8 cellular contexts compared by ENCODE assay signal in the genomic region with DNA sequence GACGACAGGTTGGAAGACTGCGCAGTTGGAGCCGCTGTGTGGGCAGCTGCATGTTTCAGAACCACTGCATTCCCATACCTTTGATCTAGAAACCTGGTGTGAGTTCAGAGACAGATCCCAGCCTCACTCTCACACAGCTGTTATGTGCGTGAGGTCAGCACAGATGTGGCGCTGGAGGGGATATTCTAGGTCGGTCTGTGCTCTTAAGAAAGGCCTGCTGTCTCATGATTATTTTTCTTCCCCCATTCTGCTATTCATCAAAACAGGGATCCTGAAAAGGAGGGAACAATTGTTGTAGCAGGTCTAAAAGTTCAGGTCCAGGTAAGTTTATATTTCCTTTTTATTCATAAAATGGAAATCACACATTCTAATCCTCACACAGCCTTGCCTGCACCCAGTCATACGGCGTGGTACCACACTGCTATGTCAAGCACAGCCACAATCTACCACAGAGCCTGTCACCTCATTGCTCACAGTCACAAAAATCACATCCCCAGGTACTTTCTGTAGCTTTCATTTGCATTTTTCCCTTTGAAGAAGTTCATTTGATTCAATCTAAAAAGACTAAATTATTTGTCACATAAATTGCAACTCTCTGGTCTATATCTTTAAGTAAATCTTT. TPM values are rescaled to one million over a fixed set of nuclear protein-coding genes. Genes with fewer than 3 reads are reported as not detected.
A peak's percentile ranks its signal among the peaks of the same experiment; 100 is the strongest.
DNase-seq lines count a peak whose midpoint lies in the region; ATAC-seq and TF ChIP-seq lines count a peak whose summit lies in the region.

No MANE protein-coding gene starts in this region.

- intact Hi-C loops in heart left ventricle (cut with DNase I) (loop anchor here in 3 of 10 donors (2.0 to 5.0 kb wide), 2 partner anchors 27 to 60 kb away; partner anchors contain the start of genes PSMC4 (in 3 of the 3) and ZNF780B (in 1 of the 3)), Right ventricle myocardium inferior (cut with DNase I) (loop anchor here (1.0 kb wide), 1 partner anchor 27 kb away; no protein-coding TSS in a partner anchor)
- intact Hi-C loops in activated naive CD4-positive, alpha-beta T cell treated with anti-CD3 and anti-CD28 coated beads for 36 hours (cut with micrococcal nuclease), result loop anchor here (1.0 to 10.0 kb wide), 7 partner anchors 26 to 617 kb away; partner anchors contain the start of genes C19orf47, CCNP, PLD3 and PSMC4

- peaks cover 34% of the 10 kb centered on the region for H3K4me1 Mint-ChIP-seq in activated naive CD4-positive, alpha-beta T cell treated with anti-CD3 and anti-CD28 coated beads for 36 hours (ENCODE audit: low read depth)
- peaks cover 34 to 39% of the 10 kb centered on the region in 2 donors for H3K4me1 Mint-ChIP-seq in immature natural killer cell

- H3K4me3 ChIP-seq in heart left ventricle (peak overlapping the region in 11 of 12 donors; percentile 49 to 84 (median 76)), stomach smooth muscle (ENCODE audit: low read length in 2 of 2) (peak overlapping the region; percentile 97)

- H3K27me3 ChIP-seq in heart left ventricle (no peaks in the 10 kb centered on the region), stomach smooth muscle (ENCODE audit: control insufficient read depth in 1 of 2, insufficient read depth in 2 of 2, low read length in 2 of 2) (no peaks in the 10 kb centered on the region)

- peaks cover 0 to 12% (median 2%) of the 10 kb centered on the region in 12 donors for H3K9me3 ChIP-seq in heart left ventricle
- H3K9me3 ChIP-seq in stomach smooth muscle (ENCODE audit: control insufficient read depth in 2 of 2, low read length in 2 of 2), result peaks cover 0 to 2% of the 10 kb centered on the region in 2 donors

- no peak for TF ChIP-seq CTCF in heart left ventricle (IDR thresholded peaks at IDR 0.05)

- H3K4me3 Mint-ChIP-seq in activated naive CD4-positive, alpha-beta T cell treated with anti-CD3 and anti-CD28 coated beads for 36 hours, result peak overlapping the region; percentile 93
- H3K4me3 Mint-ChIP-seq in immature natural killer cell, result peak overlapping the region; percentile 91 to 98 (median 97)

- H3K27me3 Mint-ChIP-seq in activated naive CD4-positive, alpha-beta T cell treated with anti-CD3 and anti-CD28 coated beads for 36 hours (ENCODE audit: low read depth), result no peaks in the 10 kb centered on the region
- peaks cover 5 to 13% (median 10%) of the 10 kb centered on the region in 3 donors for H3K27me3 Mint-ChIP-seq in immature natural killer cell (ENCODE audit: low read depth in 3 of 3)

- peaks cover 31% of the 10 kb centered on the region for H3K36me3 Mint-ChIP-seq in activated naive CD4-positive, alpha-beta T cell treated with anti-CD3 and anti-CD28 coated beads for 36 hours (ENCODE audit: low read depth)
- peaks cover 7 to 9% (median 7%) of the 10 kb centered on the region in 3 donors for H3K36me3 Mint-ChIP-seq in immature natural killer cell

- H3K4me1 ChIP-seq in heart left ventricle (peaks cover 0 to 22% (median 15%) of the 10 kb centered on the region in 12 donors), stomach smooth muscle (ENCODE audit: control insufficient read depth, insufficient read depth, low read length) (peaks cover 15% of the 10 kb centered on the region)

- H3K36me3 ChIP-seq in heart left ventricle (peaks cover 0 to 23% (median 0%) of the 10 kb centered on the region in 9 donors), stomach smooth muscle (ENCODE audit: control insufficient read depth in 2 of 2, insufficient read depth in 2 of 2, low read length in 2 of 2) (peaks cover 3 to 5% of the 10 kb centered on the region in 2 donors)

- no peak for TF ChIP-seq POLR2A in heart left ventricle (IDR thresholded peaks at IDR 0.05)

- CTCF ChIA-PET in activated naive CD4-positive, alpha-beta T cell treated with anti-CD3 and anti-CD28 coated beads for 36 hours (lab: Charles Lee), result interaction anchor here (0.6 to 1.4 kb wide), 3 partner anchors 10 to 58 kb away, joined by 3 to 4 read pairs (median 4); partner anchors contain the start of gene ZNF780B

- H3K9me3 Mint-ChIP-seq in activated naive CD4-positive, alpha-beta T cell treated with anti-CD3 and anti-CD28 coated beads for 36 hours, result peaks cover 20% of the 10 kb centered on the region
- H3K9me3 Mint-ChIP-seq in immature natural killer cell, result peaks cover 0 to 1% (median 0%) of the 10 kb centered on the region in 6 donors

- peak in 2 of 4 donors; percentile 2 to 12 for ATAC-seq in heart left ventricle
- no peak for ATAC-seq in Right ventricle myocardium inferior
- ATAC-seq in HG03342 (IDR thresholded peaks at IDR 0.05; ENCODE audit: unreplicated experiment), result no peak

- H3K27ac ChIP-seq in heart left ventricle (peak overlapping the region; percentile 73 to 96 (median 89)), stomach smooth muscle (ENCODE audit: low read length) (peak overlapping the region; percentile 76)

- H3K9ac ChIP-seq in stomach smooth muscle (ENCODE audit: low read length in 2 of 2), result peak overlapping the region; percentile 96 to 97

- 61 to 71% (median 67%) methylated on average over 8 of the region's 8 CpGs for WGBS in heart left ventricle, 4 donors

- peak overlapping the region; percentile 94 for H3K27ac Mint-ChIP-seq in activated naive CD4-positive, alpha-beta T cell treated with anti-CD3 and anti-CD28 coated beads for 36 hours
- peak overlapping the region; percentile 93 to 97 (median 96) for H3K27ac Mint-ChIP-seq in immature natural killer cell

- DNase-seq in heart left ventricle (no peak), Right ventricle myocardium inferior (ENCODE audit: missing footprints) (no peak), immature natural killer cell (peak in 2 of 3 donors; percentile 15), DMS153 treated with DMSO at 0.1 percent for 48 hours (lab: John Stamatoyannopoulos, UW; ENCODE audit: unreplicated experiment) (no peak), Ammon's horn (ENCODE audit: low spot score) (no peak)
- peak; percentile 76 for DNase-seq in activated naive CD4-positive, alpha-beta T cell treated with anti-CD3 and anti-CD28 coated beads for 36 hours

RNA-seq across cellular contexts. Expression of gene ZNF546, which starts 0.8 kb away (rescaled TPM):
- 10 to 100 TPM in 3 of 9 donors, 1 to 10 TPM in 6; 4.2 to 14.4 (median 9.2) TPM for total RNA-seq in heart left ventricle
- 1 to 10 TPM; 1.4 to 4.5 TPM for polyA plus RNA-seq in heart left ventricle
- total RNA-seq in Right ventricle myocardium inferior, result 5.1 TPM
- total RNA-seq in activated naive CD4-positive, alpha-beta T cell treated with anti-CD3 and anti-CD28 coated beads for 36 hours, result 1 to 10 TPM; 1.6 to 2.3 TPM
- 1 to 10 TPM in 2 of 3 donors, not detected in 1; 2.4 to 2.5 TPM for polyA plus RNA-seq in immature natural killer cell

RNA-seq across cellular contexts. Expression of gene PSMC4, which starts 26.7 kb away (rescaled TPM):
- total RNA-seq in heart left ventricle (100 to 1,000 TPM in 1 of 9 donors, 10 to 100 TPM in 8; 58.5 to 112 (median 78.6) TPM), Right ventricle myocardium inferior (73.6 TPM)
- polyA plus RNA-seq in heart left ventricle (100 to 1,000 TPM in 1 of 2 donors, 10 to 100 TPM in 1; 65.9 to 120 TPM), immature natural killer cell (100 to 1,000 TPM; 113 to 133 (median 127) TPM)
- 10 to 100 TPM; 79.7 to 82.1 TPM for total RNA-seq in activated naive CD4-positive, alpha-beta T cell treated with anti-CD3 and anti-CD28 coated beads for 36 hours

RNA-seq across cellular contexts. Expression of gene ZNF780B, which starts 58.3 kb away (rescaled TPM):
- total RNA-seq in heart left ventricle (10 to 100 TPM in 7 of 9 donors, 1 to 10 TPM in 2; 6.4 to 35.2 (median 19.7) TPM), Right ventricle myocardium inferior (22.3 TPM)
- polyA plus RNA-seq in heart left ventricle (10 to 100 TPM in 1 of 2 donors, 1 to 10 TPM in 1; 4.7 to 11.0 TPM), immature natural killer cell (10 to 100 TPM in 1 of 3 donors, 1 to 10 TPM in 2; 7.1 to 10.6 (median 9.5) TPM)
- total RNA-seq in activated naive CD4-positive, alpha-beta T cell treated with anti-CD3 and anti-CD28 coated beads for 36 hours, result 1 to 10 TPM; 8.3 to 9.8 TPM

Comparison
In these comparisons a context has a peak if more than half of its experiments do, and no peak if none do; other contexts are left out.
1. DNase-seq: peak in activated naive CD4-positive, alpha-beta T cell treated with anti-CD3 and anti-CD28 coated beads for 36 hours (single experiment) and immature natural killer cell (2 of 3); none in heart left ventricle (0 of 5), Right ventricle myocardium inferior (single experiment), DMS153 treated with DMSO at 0.1 percent for 48 hours (single experiment) and Ammon's horn (single experiment).